In genomic region chr2:44598330-44598729, GRCh38 we compare ENCODE assay signal across 15 cellular contexts.
DNase-seq lines count a peak whose midpoint lies in the region; ATAC-seq, FAIRE-seq and TF ChIP-seq lines count a peak whose summit lies in the region.
"Had no signal": no experiment of that assay in that cellular context is flagged by ENCODE, and none has a peak within 500 bp of the region (broad histone marks: within the 10 kb centered on the region; RNA-seq: fewer than 3 reads in every experiment).

No MANE protein-coding gene starts in this region.

- BruUV-seq in endothelial cell of umbilical vein (replicated peaks; lab: Mats Ljungman, UMichigan) = no TSS peak

- H4K20me1 ChIP-seq in endothelial cell of umbilical vein (replicated peaks; ENCODE audit: control insufficient read depth, extremely low read depth, insufficient read depth, low read length) = no peaks in the 10 kb centered on the region
- H4K20me1 ChIP-seq: BLaER1 treated with 17β-estradiol and CSF1 and Interleukin-3, amounts not matched to agents 10 nM and 100 nM had no signal

- dilution Hi-C loops in endothelial cell of umbilical vein (cut with MboI; ENCODE audit: extremely low pct_ligation_motif_present, low sequenced_read_pairs) = no loop called here

- ATAC-seq in HG03432 (IDR thresholded peaks at IDR 0.05; ENCODE audit: unreplicated experiment) = peak; percentile 27

- no peaks in the 10 kb centered on the region for H3K9me3 ChIP-seq in endothelial cell of umbilical vein (replicated peaks; ENCODE audit: control insufficient read depth, insufficient read depth, low read length)

- no peak for TF ChIP-seq POLR2A in endothelial cell of umbilical vein (IDR thresholded peaks at IDR 0.05; ENCODE audit: low read depth, low read length)

- POLR2A ChIA-PET in endothelial cell of umbilical vein (lab: Charles Lee) = no interaction called here
- POLR2A ChIA-PET in RWPE1 (lab: Yijun Ruan, JAX; ENCODE audit: low non-redundant PET) = no interaction called here

- no peaks in the 10 kb centered on the region for H3K27me3 ChIP-seq in endothelial cell of umbilical vein (ENCODE audit: control insufficient read depth in 2 of 2, insufficient read depth in 2 of 2, low read length in 2 of 2)
- H3K27me3 ChIP-seq: BLaER1 treated with 17β-estradiol and CSF1 and Interleukin-3, amounts not matched to agents 10 nM and 100 nM had no signal

- no peak overlapping the region for H2AFZ ChIP-seq in endothelial cell of umbilical vein (ENCODE audit: low read depth, low read length)

- CTCF ChIA-PET in endothelial cell of umbilical vein (lab: Charles Lee) = interaction anchor here (0.9 to 1.7 kb wide), 2 partner anchors 119 to 206 kb away, joined by 4 to 10 read pairs; no protein-coding TSS in a partner anchor
- CTCF ChIA-PET in RWPE1 (lab: Yijun Ruan, JAX) = interaction anchor here (0.6 to 1.3 kb wide), 2 partner anchors 119 to 339 kb away, joined by 3 to 6 read pairs; no protein-coding TSS in a partner anchor

- intact Hi-C loops in endothelial cell of umbilical vein (cut with micrococcal nuclease) = no loop called here

- no peak overlapping the region for H3K4me3 ChIP-seq in endothelial cell of umbilical vein (replicated peaks in 1 of 3; ENCODE audit: insufficient read depth in 1 of 3, low read depth in 1 of 3, low read length in 3 of 3)
- H3K4me3 ChIP-seq: BLaER1 treated with 17β-estradiol and CSF1 and Interleukin-3, amounts not matched to agents 10 nM and 100 nM; GM12878 had no signal

- no peak overlapping the region for H3K27ac ChIP-seq in endothelial cell of umbilical vein (ENCODE audit: insufficient read depth, low read depth, low read length)
- no peak overlapping the region for H3K27ac ChIP-seq in RWPE1
- H3K27ac ChIP-seq: BLaER1 treated with 17β-estradiol and CSF1 and Interleukin-3, amounts not matched to agents 10 nM and 100 nM had no signal

- DNase-seq in NCI-H69 (lab: John Stamatoyannopoulos, UW) = peak; percentile 36
- peak; percentile 43 for DNase-seq in endothelial cell of umbilical vein (ENCODE audit: low read depth, low spot score)
- peak; percentile 8 for DNase-seq in kidney glomerular epithelial cell (lab: John Stamatoyannopoulos, UW)
- DNase-seq in GM19240 (ENCODE audit: insufficient read length, low spot score) = no peak
- no peak for DNase-seq in GM13976 (ENCODE audit: low spot score)
- no peak for DNase-seq in RWPE1 (ENCODE audit: low spot score)
- DNase-seq in SKM-1 (lab: John Stamatoyannopoulos, UW; ENCODE audit: unreplicated experiment) = no peak
- DNase-seq: ACHN; CD4-positive, CD25-positive, alpha-beta regulatory T cell; DMS79; GOT3; H9 had no signal

- in situ Hi-C loops in GM13976 (cut with MboI; ENCODE audit: low sequenced_read_pairs, unreplicated experiment) = no loop called here

- H3K4me1 ChIP-seq in endothelial cell of umbilical vein (ENCODE audit: control insufficient read depth, extremely low read depth, insufficient read depth, low read length) = peaks cover 6% of the 10 kb centered on the region

- no peak overlapping the region for H3K9ac ChIP-seq in endothelial cell of umbilical vein (replicated peaks; ENCODE audit: extremely low read depth, insufficient read depth, low read length)
- H3K9ac ChIP-seq: BLaER1 treated with 17β-estradiol and CSF1 and Interleukin-3, amounts not matched to agents 10 nM and 100 nM had no signal

- H3K4me2 ChIP-seq in endothelial cell of umbilical vein (ENCODE audit: insufficient read depth, low read length) = peak overlapping the region; percentile 31
- H3K4me2 ChIP-seq: BLaER1 treated with 17β-estradiol and CSF1 and Interleukin-3, amounts not matched to agents 10 nM and 100 nM had no signal

- TF ChIP-seq CTCF in endothelial cell of umbilical vein (IDR thresholded peaks at IDR 0.05; ENCODE audit: extremely low read depth in 1 of 2, insufficient read depth in 1 of 2, low read depth in 1 of 2, low read length in 2 of 2) = no peak
- no peak for TF ChIP-seq CTCF in GM13976 (IDR thresholded peaks at IDR 0.05; ENCODE audit: borderline replicate concordance, control extremely low read depth, extremely low read depth, insufficient read depth, missing control alignments)
- TF ChIP-seq CTCF in RWPE1 (conservative IDR thresholded peaks at IDR 0.05; ENCODE audit: low read depth) = no peak

- H3K36me3 ChIP-seq in endothelial cell of umbilical vein (ENCODE audit: control insufficient read depth in 2 of 2, extremely low read depth in 1 of 2, insufficient read depth in 2 of 2, low read length in 2 of 2) = no peaks in the 10 kb centered on the region
- H3K36me3 ChIP-seq: BLaER1 treated with 17β-estradiol and CSF1 and Interleukin-3, amounts not matched to agents 10 nM and 100 nM had no signal

- H3K9me1 ChIP-seq in endothelial cell of umbilical vein (replicated peaks; ENCODE audit: control insufficient read depth, extremely low read depth, insufficient read depth, low read length) = no peaks in the 10 kb centered on the region

- FAIRE-seq in endothelial cell of umbilical vein (lab: Jason Lieb, UNC) = no peak
- FAIRE-seq: GM12878 had no signal

- no peaks in the 10 kb centered on the region for H3K79me2 ChIP-seq in endothelial cell of umbilical vein (ENCODE audit: control insufficient read depth, insufficient read depth, low read length)

TF ChIP-seq in endothelial cell of umbilical vein, 7 proteins besides CTCF, POLR2A, EP300 and RAD21:
- TF ChIP-seq GATA2 (IDR thresholded peaks at IDR 0.05; ENCODE audit: insufficient read depth, insufficient read length, low read depth, low read length) (no peak), EZH2 (IDR thresholded peaks at IDR 0.05; ENCODE audit: borderline replicate concordance, low read depth, low read length, severe bottlenecking) (no peak), POLR2AphosphoS5 (IDR thresholded peaks at IDR 0.05; ENCODE audit: insufficient read depth, low read depth, low read length) (no peak), JUN (IDR thresholded peaks at IDR 0.05; ENCODE audit: borderline replicate concordance, insufficient read depth, insufficient read length, low read depth) (peak; percentile 69), MAX (IDR thresholded peaks at IDR 0.05; ENCODE audit: insufficient read depth, insufficient read length) (no peak), MYC (IDR thresholded peaks at IDR 0.05; ENCODE audit: low read depth, low read length) (no peak), FOS (IDR thresholded peaks at IDR 0.05; ENCODE audit: borderline replicate concordance, insufficient read depth, low read length) (peak; percentile 62)
TF ChIP-seq in endothelial cell of umbilical vein: peak in this region for 2.

Comparison
In these comparisons a context has a peak if more than half of its experiments do, and no peak if none do; other contexts are left out.
1. DNase-seq: peak in NCI-H69 (single experiment), endothelial cell of umbilical vein (single experiment) and kidney glomerular epithelial cell (single experiment); none in GM19240 (single experiment), GM13976 (single experiment), RWPE1 (single experiment) and SKM-1 (single experiment).